ENCODE assay signal across 21 cellular contexts in genomic region chr14:88872976-88873375, GRCh38.
"Had no signal": no experiment of that assay in that cellular context is flagged by ENCODE, and none has a peak within 500 bp of the region (broad histone marks: within the 10 kb centered on the region; RNA-seq: fewer than 3 reads in every experiment).

No MANE protein-coding gene starts in this region.

- DNase-seq: activated CD4-positive, alpha-beta memory T cell treated with anti-CD3 and anti-CD28 coated beads for 36 hours; activated CD4-positive, alpha-beta T cell treated with anti-CD3 and anti-CD28 coated beads, Interleukin-2, amount 10 ng/mL, durations not matched to agents 7 days and 5 days; activated CD4-positive, CD25-positive, alpha-beta regulatory T cell; activated CD8-positive, alpha-beta memory T cell treated with anti-CD3 and anti-CD28 coated beads for 24 hours; activated effector memory CD4-positive, alpha-beta T cell treated with anti-CD3 and anti-CD28 coated beads, Interleukin-2, amount 50 U/mL, for 16 hours; activated naive CD4-positive, alpha-beta T cell treated with anti-CD3 and anti-CD28 coated beads for 36 hours; activated naive CD8-positive, alpha-beta T cell treated with anti-CD3 and anti-CD28 coated beads for 36 hours; activated T-cell treated with anti-CD3 and anti-CD28 coated beads, Interleukin-2, amount 50 U/mL, for 4 hours; brain microvascular endothelial cell; MM.1S; NCI-H1105 treated with DMSO at 0.1 percent for 48 hours; NCI-H1436 treated with DMSO at 0.1 percent for 48 hours; NCI-H187; NCI-H2081; NCI-H510A treated with DMSO at 0.1 percent for 48 hours; NCI-H69; SHP77 treated with DMSO at 0.1 percent for 48 hours; T-helper 2 cell; T1000 had no signal

- H3K9me3 Mint-ChIP-seq: activated CD4-positive, alpha-beta memory T cell treated with anti-CD3 and anti-CD28 coated beads for 36 hours; activated CD4-positive, alpha-beta T cell treated with anti-CD3 and anti-CD28 coated beads, Interleukin-2, amount 10 ng/mL, durations not matched to agents 7 days and 5 days; activated naive CD4-positive, alpha-beta T cell treated with anti-CD3 and anti-CD28 coated beads for 36 hours; activated naive CD8-positive, alpha-beta T cell treated with anti-CD3 and anti-CD28 coated beads for 36 hours; activated T-cell treated with anti-CD3 and anti-CD28 coated beads, Interleukin-2, amount 50 U/mL, for 4 hours had no signal

- H3K4me3 Mint-ChIP-seq: activated CD4-positive, alpha-beta memory T cell treated with anti-CD3 and anti-CD28 coated beads for 36 hours; activated CD4-positive, alpha-beta T cell treated with anti-CD3 and anti-CD28 coated beads, Interleukin-2, amount 10 ng/mL, durations not matched to agents 7 days and 5 days; activated naive CD4-positive, alpha-beta T cell treated with anti-CD3 and anti-CD28 coated beads for 36 hours; activated naive CD8-positive, alpha-beta T cell treated with anti-CD3 and anti-CD28 coated beads for 36 hours; activated T-cell treated with anti-CD3 and anti-CD28 coated beads, Interleukin-2, amount 50 U/mL, for 4 hours had no signal

- H3K27me3 Mint-ChIP-seq: activated CD4-positive, alpha-beta memory T cell treated with anti-CD3 and anti-CD28 coated beads for 36 hours; activated CD4-positive, alpha-beta T cell treated with anti-CD3 and anti-CD28 coated beads, Interleukin-2, amount 10 ng/mL, durations not matched to agents 7 days and 5 days; activated naive CD8-positive, alpha-beta T cell treated with anti-CD3 and anti-CD28 coated beads for 36 hours had no signal

- H3K27me3 ChIP-seq: brain microvascular endothelial cell, cardiac muscle cell had no signal

- H3K4me1 Mint-ChIP-seq: activated CD4-positive, alpha-beta T cell treated with anti-CD3 and anti-CD28 coated beads, Interleukin-2, amount 10 ng/mL, durations not matched to agents 7 days and 5 days; activated naive CD8-positive, alpha-beta T cell treated with anti-CD3 and anti-CD28 coated beads for 36 hours had no signal

- H3K36me3 Mint-ChIP-seq: activated naive CD8-positive, alpha-beta T cell treated with anti-CD3 and anti-CD28 coated beads for 36 hours had no signal

- ATAC-seq: activated T-cell treated with anti-CD3 and anti-CD28 coated beads, Interleukin-2, amount 50 U/mL, for 4 hours had no signal

- H3K4me3 ChIP-seq: cardiac muscle cell had no signal

- H3K27ac ChIP-seq: brain microvascular endothelial cell, cardiac muscle cell, VCaP had no signal

- H3K27ac Mint-ChIP-seq: activated CD4-positive, alpha-beta memory T cell treated with anti-CD3 and anti-CD28 coated beads for 36 hours; activated CD4-positive, alpha-beta T cell treated with anti-CD3 and anti-CD28 coated beads, Interleukin-2, amount 10 ng/mL, durations not matched to agents 7 days and 5 days; activated naive CD4-positive, alpha-beta T cell treated with anti-CD3 and anti-CD28 coated beads for 36 hours; activated naive CD8-positive, alpha-beta T cell treated with anti-CD3 and anti-CD28 coated beads for 36 hours had no signal
